Comparison of ENCODE assay signal across 10 cellular contexts in genomic region chrX:106959897-106960296, GRCh38. TPM values are rescaled to one million over a fixed set of nuclear protein-coding genes. Genes with fewer than 3 reads are reported as not detected.
DNase-seq lines count a peak whose midpoint lies in the region; FAIRE-seq and TF ChIP-seq lines count a peak whose summit lies in the region.
"Had no signal": no experiment of that assay in that cellular context is flagged by ENCODE, and none has a peak within 500 bp of the region (broad histone marks: within the 10 kb centered on the region; RNA-seq: fewer than 3 reads in every experiment).

No MANE protein-coding gene starts in this region.

- DNase-seq in DMS53 (lab: John Stamatoyannopoulos, UW) = peak; percentile 36
- no peak for DNase-seq in DMS53 treated with DMSO at 0.1 percent for 48 hours (lab: John Stamatoyannopoulos, UW; ENCODE audit: unreplicated experiment)
- DNase-seq in RCC 7860 (ENCODE audit: low spot score) = peak; percentile 7
- DNase-seq in fibroblast of the aortic adventitia (ENCODE audit: low read depth) = peak; percentile 43
- no peak for DNase-seq in retinal pigment epithelial cell (ENCODE audit: low read depth)
- DNase-seq in UCSD-AML1 (lab: John Stamatoyannopoulos, UW; ENCODE audit: unreplicated experiment) = no peak
- no peak for DNase-seq in effector CD8-positive, alpha-beta T cell (lab: John Stamatoyannopoulos, UW)
- DNase-seq in NCI-H2171 treated with DMSO at 0.1 percent for 48 hours (lab: John Stamatoyannopoulos, UW) = no peak
- DNase-seq: NCI-H1436 had no signal

- no peak for FAIRE-seq in RCC 7860 (lab: Jason Lieb, UNC)

- H3K4me3 ChIP-seq in fibroblast of the aortic adventitia (ENCODE audit: low read depth, low read length) = no peak overlapping the region
- H3K4me3 ChIP-seq in retinal pigment epithelial cell (ENCODE audit: low read length) = no peak overlapping the region
- H3K4me3 ChIP-seq: thoracic aorta had no signal

- TF ChIP-seq CTCF in fibroblast of the aortic adventitia (IDR thresholded peaks at IDR 0.05; ENCODE audit: insufficient read depth, low read length) = peak; percentile 38
- TF ChIP-seq CTCF in retinal pigment epithelial cell (conservative IDR thresholded peaks at IDR 0.05; ENCODE audit: low read depth, low read length) = peak; percentile 47

RNA-seq across cellular contexts. Expression of gene CLDN2, which starts 39.7 kb away (rescaled TPM):
- total RNA-seq in fibroblast of the aortic adventitia (ENCODE audit: low replicate concordance) = not detected in 2 replicates
- total RNA-seq: thoracic aorta had no signal

RNA-seq across cellular contexts. Expression of gene MORC4, which starts 40.1 kb away (rescaled TPM):
- 38.4 and 42.4 TPM in 2 replicates for total RNA-seq in fibroblast of the aortic adventitia (ENCODE audit: low replicate concordance)

RNA-seq across cellular contexts. Expression of gene RIPPLY1, which starts 56.8 kb away (rescaled TPM):
- total RNA-seq in fibroblast of the aortic adventitia (ENCODE audit: low replicate concordance) = not detected in 2 replicates
- total RNA-seq: thoracic aorta had no signal

Comparison
In these comparisons a context has a peak if more than half of its experiments do, and no peak if none do; other contexts are left out.
1. DNase-seq: peak in DMS53 (single experiment), RCC 7860 (single experiment) and fibroblast of the aortic adventitia (single experiment); none in DMS53 treated with DMSO at 0.1 percent for 48 hours (single experiment), retinal pigment epithelial cell (single experiment), UCSD-AML1 (single experiment), effector CD8-positive, alpha-beta T cell (single experiment) and NCI-H2171 treated with DMSO at 0.1 percent for 48 hours (single experiment).